In genomic region chr3:183626877-183627594, GRCh38 we compare ENCODE assay signal across 2 cellular contexts.
TF ChIP-seq lines count a peak whose summit lies in the region.

No MANE protein-coding gene starts in this region.

TF ChIP-seq in H1, 55 proteins besides CTCF, POLR2A, EP300 and RAD21:
- no peak for TF ChIP-seq SP1 (IDR thresholded peaks at IDR 0.05; ENCODE audit: low read depth, low read length)
- no peak for TF ChIP-seq JUN (IDR thresholded peaks at IDR 0.05; ENCODE audit: low read depth, low read length)
- no peak for TF ChIP-seq CHD7 (IDR thresholded peaks at IDR 0.05; ENCODE audit: insufficient replicate concordance, low read length)
- no peak for TF ChIP-seq HDAC6 (IDR thresholded peaks at IDR 0.05; ENCODE audit: low read depth, low read length)
- no peak for TF ChIP-seq ATF2 (IDR thresholded peaks at IDR 0.05; ENCODE audit: low read length)
- peak; percentile 77 for TF ChIP-seq CEBPB (IDR thresholded peaks at IDR 0.05; ENCODE audit: low read depth, low read length)

TF ChIP-seq in SK-N-SH treated with all-trans-retinoic acid at 6 μM for 48 hours, 23 proteins besides CTCF, POLR2A, EP300 and RAD21:
- no peak for TF ChIP-seq CREB5 (CRISPR knock-in tag; IDR thresholded peaks at IDR 0.05; ENCODE audit: low read depth)
- no peak for TF ChIP-seq TCF4 (CRISPR knock-in tag; IDR thresholded peaks at IDR 0.05; ENCODE audit: borderline replicate concordance)
- no peak for TF ChIP-seq ZNF8 (CRISPR knock-in tag; IDR thresholded peaks at IDR 0.05)
- no peak for TF ChIP-seq OSR1 (CRISPR knock-in tag; IDR thresholded peaks at IDR 0.05)
- TF ChIP-seq ISL1 (CRISPR knock-in tag; IDR thresholded peaks at IDR 0.05) = no peak
- TF ChIP-seq CSDC2 (CRISPR knock-in tag; IDR thresholded peaks at IDR 0.05) = no peak
- no peak for TF ChIP-seq PPARA (CRISPR knock-in tag; IDR thresholded peaks at IDR 0.05; ENCODE audit: borderline replicate concordance)
- TF ChIP-seq POU6F1 (CRISPR knock-in tag; IDR thresholded peaks at IDR 0.05; ENCODE audit: borderline replicate concordance, low read depth) = no peak
- TF ChIP-seq ZC3H10 (CRISPR knock-in tag; IDR thresholded peaks at IDR 0.05) = no peak
- no peak for TF ChIP-seq ZNF565 (CRISPR knock-in tag; conservative IDR thresholded peaks at IDR 0.05; ENCODE audit: low read depth)
- TF ChIP-seq PATZ1 (CRISPR knock-in tag; IDR thresholded peaks at IDR 0.05; ENCODE audit: borderline replicate concordance) = no peak
- no peak for TF ChIP-seq ARNTL (CRISPR knock-in tag; IDR thresholded peaks at IDR 0.05; ENCODE audit: borderline replicate concordance, low read depth)
- no peak for TF ChIP-seq TSHZ2 (CRISPR knock-in tag; IDR thresholded peaks at IDR 0.05)
